36 cellular contexts compared by ENCODE assay signal in genomic region chr1:199352351-199352750, GRCh38.
"Had no signal": no experiment of that assay in that cellular context is flagged by ENCODE, and none has a peak within 500 bp of the region (broad histone marks: within the 10 kb centered on the region; RNA-seq: fewer than 3 reads in every experiment).

No MANE protein-coding gene starts in this region.

- H3K36me3 Mint-ChIP-seq: activated CD4-positive, alpha-beta memory T cell treated with anti-CD3 and anti-CD28 coated beads for 36 hours; activated naive CD4-positive, alpha-beta T cell treated with anti-CD3 and anti-CD28 coated beads, Interleukin-2, amount 10 ng/mL, durations not matched to agents 7 days and 5 days; activated naive CD8-positive, alpha-beta T cell treated with anti-CD3 and anti-CD28 coated beads, Interleukin-2, amount 10 ng/mL, durations not matched to agents 7 days and 5 days; natural killer cell treated with Interleukin-12 subunit alpha and Interleukin-12 subunit beta and Interleukin-15 and Interleukin-18, amount 100 ng/mL, for 72 hours; stimulated activated effector memory CD8-positive, alpha-beta T cell treated with anti-CD3 and anti-CD28 coated beads, Interleukin-12 subunit alpha, Interleukin-12 subunit beta, amount 100 ng/mL, for 72 hours had no signal

- H3K4me3 ChIP-seq: heart left ventricle, left lung, lower lobe of right lung, mucosa of descending colon, pancreas, prostate gland, sigmoid colon, thoracic aorta had no signal

- H3K27me3 ChIP-seq: brain microvascular endothelial cell, heart left ventricle, left lung, pancreas, sigmoid colon had no signal

- DNase-seq: activated CD4-positive, alpha-beta memory T cell treated with anti-CD3 and anti-CD28 coated beads for 36 hours; activated CD4-positive, alpha-beta T cell treated with anti-CD3 and anti-CD28 coated beads, Interleukin-2, amount 10 ng/mL, durations not matched to agents 24 days and 14 days; activated CD4-positive, CD25-positive, alpha-beta regulatory T cell treated with anti-CD3 and anti-CD28 coated beads, Interleukin-2, amount 50 U/mL, for 72 hours; activated CD8-positive, alpha-beta memory T cell treated with anti-CD3 and anti-CD28 coated beads, Interleukin-2, amount 50 U/mL, for 4 hours; activated effector memory CD4-positive, alpha-beta T cell treated with anti-CD3 and anti-CD28 coated beads, Interleukin-2, amount 50 U/mL, for 16 hours; activated naive CD4-positive, alpha-beta T cell treated with anti-CD3 and anti-CD28 coated beads, Interleukin-2, amount 10 ng/mL, durations not matched to agents 7 days and 5 days; activated naive CD8-positive, alpha-beta T cell treated with anti-CD3 and anti-CD28 coated beads, Interleukin-2, amount 10 ng/mL, durations not matched to agents 7 days and 5 days; activated T-cell treated with anti-CD3 and anti-CD28 coated beads, Interleukin-2, amount 50 U/mL, for 1 hour; amniotic stem cell; brain microvascular endothelial cell; caudate nucleus; cortex of kidney; effector memory CD8-positive, alpha-beta T cell; foreskin fibroblast; heart left ventricle; kidney glomerular epithelial cell; left lung; lower lobe of right lung; mesendoderm; mucosa of descending colon; nucleus accumbens; pancreas; sigmoid colon; small intestine; stimulated activated CD4-positive, alpha-beta T cell treated with anti-CD3 and anti-CD28 coated beads, Interleukin-4, amount 100 ng/mL, for 24 hours; T-helper 17 cell; T1000; trophoblast cell; WERI-Rb-1 had no signal

- H3K27me3 Mint-ChIP-seq: activated CD4-positive, alpha-beta T cell treated with anti-CD3 and anti-CD28 coated beads, Interleukin-2, amount 10 ng/mL, durations not matched to agents 24 days and 14 days; activated naive CD4-positive, alpha-beta T cell treated with anti-CD3 and anti-CD28 coated beads, Interleukin-2, amount 10 ng/mL, durations not matched to agents 7 days and 5 days; T-helper 17 cell had no signal

- H3K4me3 Mint-ChIP-seq: activated CD4-positive, alpha-beta memory T cell treated with anti-CD3 and anti-CD28 coated beads for 36 hours; activated CD4-positive, alpha-beta T cell treated with anti-CD3 and anti-CD28 coated beads, Interleukin-2, amount 10 ng/mL, durations not matched to agents 24 days and 14 days; activated naive CD4-positive, alpha-beta T cell treated with anti-CD3 and anti-CD28 coated beads, Interleukin-2, amount 10 ng/mL, durations not matched to agents 7 days and 5 days; activated naive CD8-positive, alpha-beta T cell treated with anti-CD3 and anti-CD28 coated beads, Interleukin-2, amount 10 ng/mL, durations not matched to agents 7 days and 5 days; activated T-helper 1 cell treated with anti-CD3 and anti-CD28 coated beads, Interleukin-12 subunit alpha, Interleukin-12 subunit beta, Interleukin-2, Interleukin-4 antibody, amounts not matched to agents 30 ng/mL and 10 ng/mL and 1 ng/mL, durations not matched to agents 14 hours and 24 hours and 36 hours; effector memory CD8-positive, alpha-beta T cell; natural killer cell treated with Interleukin-12 subunit alpha and Interleukin-12 subunit beta and Interleukin-15 and Interleukin-18, amount 100 ng/mL, for 72 hours; stimulated activated effector memory CD8-positive, alpha-beta T cell treated with anti-CD3 and anti-CD28 coated beads, Interleukin-12 subunit alpha, Interleukin-12 subunit beta, amount 100 ng/mL, for 72 hours; stimulated activated naive CD8-positive, alpha-beta T cell treated with anti-CD3 and anti-CD28 coated beads, Interleukin-15, Interleukin-2, amounts not matched to agents 100 ng/mL and 50 ng/mL, for 24 hours; T-helper 17 cell had no signal

- H3K4me1 ChIP-seq: heart left ventricle, left lung, lower lobe of right lung, prostate gland, sigmoid colon had no signal

- H3K27ac ChIP-seq: brain microvascular endothelial cell, heart left ventricle, left lung, lower lobe of right lung, pancreas, prostate gland, sigmoid colon, thoracic aorta, WERI-Rb-1 had no signal

- H3K27ac Mint-ChIP-seq: activated CD4-positive, alpha-beta memory T cell treated with anti-CD3 and anti-CD28 coated beads for 36 hours; activated CD4-positive, alpha-beta T cell treated with anti-CD3 and anti-CD28 coated beads, Interleukin-2, amount 10 ng/mL, durations not matched to agents 24 days and 14 days; activated naive CD4-positive, alpha-beta T cell treated with anti-CD3 and anti-CD28 coated beads, Interleukin-2, amount 10 ng/mL, durations not matched to agents 7 days and 5 days; activated naive CD8-positive, alpha-beta T cell treated with anti-CD3 and anti-CD28 coated beads, Interleukin-2, amount 10 ng/mL, durations not matched to agents 7 days and 5 days; activated T-helper 1 cell treated with anti-CD3 and anti-CD28 coated beads, Interleukin-12 subunit alpha, Interleukin-12 subunit beta, Interleukin-2, Interleukin-4 antibody, amounts not matched to agents 30 ng/mL and 10 ng/mL and 1 ng/mL, durations not matched to agents 14 hours and 24 hours and 36 hours; effector memory CD8-positive, alpha-beta T cell; natural killer cell treated with Interleukin-12 subunit alpha and Interleukin-12 subunit beta and Interleukin-15 and Interleukin-18, amount 100 ng/mL, for 72 hours; stimulated activated effector memory CD8-positive, alpha-beta T cell treated with anti-CD3 and anti-CD28 coated beads, Interleukin-12 subunit alpha, Interleukin-12 subunit beta, amount 100 ng/mL, for 72 hours; stimulated activated naive CD8-positive, alpha-beta T cell treated with anti-CD3 and anti-CD28 coated beads, Interleukin-15, Interleukin-2, amounts not matched to agents 100 ng/mL and 50 ng/mL, for 24 hours; T-helper 17 cell had no signal

- ATAC-seq: effector memory CD8-positive, alpha-beta T cell; esophagus mucosa; heart left ventricle; left lung; lower lobe of right lung; mucosa of descending colon; natural killer cell treated with Interleukin-12 subunit alpha and Interleukin-12 subunit beta and Interleukin-15 and Interleukin-18, amount 100 ng/mL, for 72 hours; pancreas; stimulated activated effector memory CD8-positive, alpha-beta T cell treated with anti-CD3 and anti-CD28 coated beads, Interleukin-12 subunit alpha, Interleukin-12 subunit beta, amount 100 ng/mL, for 72 hours; T-helper 17 cell had no signal

- H3K9me3 ChIP-seq: lower lobe of right lung, pancreas, prostate gland, thoracic aorta had no signal

- H3K4me1 Mint-ChIP-seq: activated CD4-positive, alpha-beta T cell treated with anti-CD3 and anti-CD28 coated beads, Interleukin-2, amount 10 ng/mL, durations not matched to agents 24 days and 14 days; activated naive CD4-positive, alpha-beta T cell treated with anti-CD3 and anti-CD28 coated beads, Interleukin-2, amount 10 ng/mL, durations not matched to agents 7 days and 5 days; activated naive CD8-positive, alpha-beta T cell treated with anti-CD3 and anti-CD28 coated beads, Interleukin-2, amount 10 ng/mL, durations not matched to agents 7 days and 5 days; stimulated activated effector memory CD8-positive, alpha-beta T cell treated with anti-CD3 and anti-CD28 coated beads, Interleukin-12 subunit alpha, Interleukin-12 subunit beta, amount 100 ng/mL, for 72 hours; T-helper 17 cell had no signal

- H3K36me3 ChIP-seq: brain microvascular endothelial cell, heart left ventricle, left lung, lower lobe of right lung, pancreas, prostate gland, sigmoid colon, thoracic aorta, WERI-Rb-1 had no signal
